8 cellular contexts compared by ENCODE assay signal in the genomic region with DNA sequence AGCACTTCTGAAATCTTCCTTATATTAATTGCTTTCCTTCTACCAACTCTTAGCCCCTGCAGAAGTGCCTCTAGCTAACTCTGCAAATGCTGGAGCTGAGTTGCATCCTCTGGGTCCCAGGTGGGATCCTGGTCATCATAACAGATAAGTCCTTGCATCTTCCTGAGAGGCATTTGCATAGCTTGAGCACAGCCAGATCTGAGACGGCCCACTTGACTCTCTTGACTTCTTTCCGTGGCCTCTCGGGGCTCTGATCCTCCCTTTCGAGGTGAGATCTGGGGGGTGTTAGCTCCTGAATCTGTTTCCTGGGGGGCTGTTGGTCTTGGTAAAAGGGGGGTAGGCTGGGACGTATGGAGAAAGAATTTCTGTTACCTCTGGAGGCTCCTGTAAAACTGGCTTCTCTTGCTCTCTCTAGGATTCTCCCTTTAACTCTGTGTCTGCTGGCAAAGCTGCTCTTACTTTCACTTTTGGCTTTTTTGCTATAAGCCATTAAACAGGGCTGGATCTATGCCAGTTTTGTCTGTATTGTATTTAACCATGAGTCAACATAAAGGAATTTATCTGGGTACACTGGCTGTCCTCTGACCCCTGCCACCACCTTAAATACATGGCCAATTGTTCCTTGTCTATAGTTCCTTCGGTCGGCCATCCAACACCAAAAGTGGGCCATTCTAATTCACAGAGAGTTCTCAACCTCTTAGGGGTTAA.
A peak's percentile ranks its signal among the peaks of the same experiment; 100 is the strongest.
DNase-seq lines count a peak whose midpoint lies in the region; ATAC-seq and TF ChIP-seq lines count a peak whose summit lies in the region.

No MANE protein-coding gene starts in this region.

- no peak for TF ChIP-seq RAD21 in Ishikawa (IDR thresholded peaks at IDR 0.05; ENCODE audit: low read depth)

- WGBS in body of pancreas, 2 donors, result 1 to 4% methylated on average over 7 of the region's 7 CpGs

- TF ChIP-seq EP300 in Ishikawa (IDR thresholded peaks at IDR 0.05; ENCODE audit: borderline replicate concordance), result peak; percentile 40; the same call in 1 of the 2 replicates

- H3K36me3 ChIP-seq in BJ (ENCODE audit: control insufficient read depth, insufficient read depth, low read length), result no peaks in the 10 kb centered on the region
- no peaks in the 10 kb centered on the region for H3K36me3 ChIP-seq in body of pancreas (replicated peaks in 1 of 2; ENCODE audit: insufficient read depth in 1 of 2, low read depth in 2 of 2)

- H3K4me1 ChIP-seq in body of pancreas, result peaks cover 50% of the 10 kb centered on the region

- TF ChIP-seq POLR2A in body of pancreas (IDR thresholded peaks at IDR 0.05), result no peak

- H3K4me3 ChIP-seq in BJ (ENCODE audit: low read depth, low read length) (peak overlapping the region; percentile 48), body of pancreas (peak overlapping the region in 1 of 2 donors; percentile 9)

- POLR2A ChIA-PET in BJ (lab: Charles Lee), result no interaction called here

- CTCF ChIA-PET in BJ (lab: Yijun Ruan, JAX), result interaction anchor here (0.6 kb wide), 1 partner anchor 37 kb away, joined by 4 read pairs; no protein-coding TSS in a partner anchor

- no peak for TF ChIP-seq CTCF in BJ (IDR thresholded peaks at IDR 0.05; ENCODE audit: insufficient read depth, low read depth, low read length)
- TF ChIP-seq CTCF in body of pancreas (IDR thresholded peaks at IDR 0.05), result no peak

- intact Hi-C loops in body of pancreas (cut with DNase I) (no loop called here), posterior cingulate gyrus (cut with DNase I) (no loop called here)

- peak overlapping the region; percentile 67 to 82 (median 72) for H3K27ac ChIP-seq in body of pancreas

- peak; percentile 59 for ATAC-seq in GM19452 (IDR thresholded peaks at IDR 0.05; ENCODE audit: unreplicated experiment)
- peak; percentile 54 for ATAC-seq in body of pancreas
- ATAC-seq in HG03139 (IDR thresholded peaks at IDR 0.05; ENCODE audit: unreplicated experiment), result no peak

- DNase-seq in BJ (ENCODE audit: low read depth) (no peak), body of pancreas (peak in 3 of 4 donors; percentile 22 to 39 (median 26)), lung microvascular endothelial cell (ENCODE audit: low read depth in 2 of 2) (peak; percentile 88 to 92), posterior cingulate gyrus (no peak), NCI-H1436 treated with DMSO at 0.1 percent for 48 hours (lab: John Stamatoyannopoulos, UW) (no peak)

- no peaks in the 10 kb centered on the region for H3K9me3 ChIP-seq in body of pancreas

- H3K27me3 ChIP-seq in BJ (ENCODE audit: control insufficient read depth, insufficient read depth, low read length) (no peaks in the 10 kb centered on the region), body of pancreas (no peaks in the 10 kb centered on the region)

TF ChIP-seq in Ishikawa, 13 proteins besides CTCF, POLR2A, EP300 and RAD21:
- TF ChIP-seq YY1 (IDR thresholded peaks at IDR 0.05; ENCODE audit: low read depth), result no peak
- peak; percentile 23; the same call in 1 of the 2 replicates for TF ChIP-seq TCF12 (IDR thresholded peaks at IDR 0.05; ENCODE audit: low read depth)
- TF ChIP-seq CREB1 (IDR thresholded peaks at IDR 0.05; ENCODE audit: low read depth), result no peak
- no peak for TF ChIP-seq TAF1 (IDR thresholded peaks at IDR 0.05; ENCODE audit: low read depth)
- TF ChIP-seq USF1 (IDR thresholded peaks at IDR 0.05), result no peak
- TF ChIP-seq EGR1 (IDR thresholded peaks at IDR 0.05), result no peak
- TF ChIP-seq ZBTB7A (IDR thresholded peaks at IDR 0.05; ENCODE audit: low read depth), result no peak
- TF ChIP-seq TEAD4 (IDR thresholded peaks at IDR 0.05), result peak; percentile 69
- TF ChIP-seq CEBPB (IDR thresholded peaks at IDR 0.05), result no peak
- no peak for TF ChIP-seq MAX (IDR thresholded peaks at IDR 0.05)
- peak; percentile 82 for TF ChIP-seq NFIC (IDR thresholded peaks at IDR 0.05)
- TF ChIP-seq, protein P1, sequence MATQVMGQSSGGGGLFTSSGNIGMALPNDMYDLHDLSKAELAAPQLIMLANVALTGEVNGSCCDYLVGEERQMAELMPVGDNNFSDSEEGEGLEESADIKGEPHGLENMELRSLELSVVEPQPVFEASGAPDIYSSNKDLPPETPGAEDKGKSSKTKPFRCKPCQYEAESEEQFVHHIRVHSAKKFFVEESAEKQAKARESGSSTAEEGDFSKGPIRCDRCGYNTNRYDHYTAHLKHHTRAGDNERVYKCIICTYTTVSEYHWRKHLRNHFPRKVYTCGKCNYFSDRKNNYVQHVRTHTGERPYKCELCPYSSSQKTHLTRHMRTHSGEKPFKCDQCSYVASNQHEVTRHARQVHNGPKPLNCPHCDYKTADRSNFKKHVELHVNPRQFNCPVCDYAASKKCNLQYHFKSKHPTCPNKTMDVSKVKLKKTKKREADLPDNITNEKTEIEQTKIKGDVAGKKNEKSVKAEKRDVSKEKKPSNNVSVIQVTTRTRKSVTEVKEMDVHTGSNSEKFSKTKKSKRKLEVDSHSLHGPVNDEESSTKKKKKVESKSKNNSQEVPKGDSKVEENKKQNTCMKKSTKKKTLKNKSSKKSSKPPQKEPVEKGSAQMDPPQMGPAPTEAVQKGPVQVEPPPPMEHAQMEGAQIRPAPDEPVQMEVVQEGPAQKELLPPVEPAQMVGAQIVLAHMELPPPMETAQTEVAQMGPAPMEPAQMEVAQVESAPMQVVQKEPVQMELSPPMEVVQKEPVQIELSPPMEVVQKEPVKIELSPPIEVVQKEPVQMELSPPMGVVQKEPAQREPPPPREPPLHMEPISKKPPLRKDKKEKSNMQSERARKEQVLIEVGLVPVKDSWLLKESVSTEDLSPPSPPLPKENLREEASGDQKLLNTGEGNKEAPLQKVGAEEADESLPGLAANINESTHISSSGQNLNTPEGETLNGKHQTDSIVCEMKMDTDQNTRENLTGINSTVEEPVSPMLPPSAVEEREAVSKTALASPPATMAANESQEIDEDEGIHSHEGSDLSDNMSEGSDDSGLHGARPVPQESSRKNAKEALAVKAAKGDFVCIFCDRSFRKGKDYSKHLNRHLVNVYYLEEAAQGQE (IDR thresholded peaks at IDR 0.05; ENCODE audit: low read depth), result no peak
- TF ChIP-seq FOXM1 (IDR thresholded peaks at IDR 0.05; ENCODE audit: borderline replicate concordance, low read depth), result no peak
TF ChIP-seq in Ishikawa: peak in this region for 3.

Comparison
In these comparisons a context has a peak if more than half of its experiments do, and no peak if none do; other contexts are left out.
1. DNase-seq: peak in body of pancreas (3 of 4) and lung microvascular endothelial cell (2 of 2); none in BJ (single experiment), posterior cingulate gyrus (0 of 10) and NCI-H1436 treated with DMSO at 0.1 percent for 48 hours (single experiment).